ENCODE assay signal across 18 cellular contexts in the genomic region with DNA sequence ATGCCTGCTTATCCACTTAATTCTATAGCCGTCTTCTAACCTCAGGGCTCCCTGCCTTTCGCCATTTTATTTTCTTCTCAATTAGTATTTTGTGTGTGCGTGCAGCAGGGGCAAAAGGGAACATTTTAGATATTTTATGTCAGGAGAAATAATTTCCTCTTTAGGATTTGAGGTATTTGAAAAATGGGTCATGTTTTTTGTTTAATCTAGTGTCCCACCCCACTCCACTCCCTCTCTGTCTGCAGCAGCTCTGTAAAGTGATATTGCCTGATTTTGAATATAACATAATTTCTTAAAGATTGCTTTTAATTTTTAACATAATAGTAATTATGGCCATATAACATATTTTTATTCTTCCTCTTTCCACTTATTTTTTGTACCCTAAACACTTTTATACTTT.
"Had no signal": no experiment of that assay in that cellular context is flagged by ENCODE, and none has a peak within 500 bp of the region (broad histone marks: within the 10 kb centered on the region; RNA-seq: fewer than 3 reads in every experiment).

No MANE protein-coding gene starts in this region.

- H3K4me3 ChIP-seq: hepatocyte, left ventricle myocardium inferior, thyroid gland had no signal

- H3K36me3 ChIP-seq: brain microvascular endothelial cell, left ventricle myocardium inferior, neutrophil, thyroid gland had no signal

- H3K79me2 ChIP-seq: hepatocyte had no signal

- H3K36me3 Mint-ChIP-seq: activated naive CD8-positive, alpha-beta T cell; natural killer cell; stimulated activated naive B cell treated with anti-CD40 and anti-IgM and Interleukin-4, amounts not matched to agents 10 μg/mL and 1 μg/mL and 100 μg/mL, for 72 hours had no signal

- H3K27me3 Mint-ChIP-seq: activated B cell treated with CpG ODN at 0.5 μM for 24 hours; activated naive CD8-positive, alpha-beta T cell; stimulated activated naive B cell treated with anti-CD40 and anti-IgM and Interleukin-4, amounts not matched to agents 10 μg/mL and 1 μg/mL and 100 μg/mL, for 72 hours had no signal

- H3K9me3 ChIP-seq: left ventricle myocardium inferior, neutrophil, thyroid gland had no signal

- H3K4me3 Mint-ChIP-seq: activated B cell treated with CpG ODN at 0.5 μM for 24 hours; activated naive CD8-positive, alpha-beta T cell; effector memory CD8-positive, alpha-beta T cell; natural killer cell; stimulated activated naive B cell treated with anti-CD40 and anti-IgM and Interleukin-4, amounts not matched to agents 10 μg/mL and 1 μg/mL and 100 μg/mL, for 72 hours had no signal

- H3K27ac ChIP-seq: brain microvascular endothelial cell, epithelial cell of prostate, hepatocyte, left ventricle myocardium inferior, neutrophil, thyroid gland had no signal

- H3K4me2 ChIP-seq: hepatocyte had no signal

- H2AFZ ChIP-seq: hepatocyte had no signal

- DNase-seq: activated B cell treated with CpG ODN at 0.5 μM for 24 hours; activated CD4-positive, alpha-beta T cell treated with anti-CD3 and anti-CD28 coated beads for 48 hours; activated gamma-delta T cell treated with Interleukin-2 at 50 U/mL for 16 hours; brain microvascular endothelial cell; dermis blood vessel endothelial cell; effector memory CD8-positive, alpha-beta T cell; kidney; left ventricle myocardium inferior; mesenchymal stem cell; natural killer cell; stimulated activated CD4-positive, alpha-beta T cell treated with anti-CD3 and anti-CD28 coated beads, Interleukin-4, amount 100 ng/mL, for 1 hour; stimulated activated naive B cell treated with anti-CD40 and anti-IgM and Interleukin-4, amounts not matched to agents 10 μg/mL and 1 μg/mL and 100 μg/mL, for 72 hours; T-helper 2 cell; thyroid gland had no signal

- H3K27ac Mint-ChIP-seq: activated B cell treated with CpG ODN at 0.5 μM for 24 hours; activated naive CD8-positive, alpha-beta T cell; effector memory CD8-positive, alpha-beta T cell; natural killer cell; stimulated activated naive B cell treated with anti-CD40 and anti-IgM and Interleukin-4, amounts not matched to agents 10 μg/mL and 1 μg/mL and 100 μg/mL, for 72 hours had no signal

- H3K4me1 ChIP-seq: left ventricle myocardium inferior, thyroid gland had no signal

- H3K4me1 Mint-ChIP-seq: activated B cell treated with CpG ODN at 0.5 μM for 24 hours; natural killer cell; stimulated activated naive B cell treated with anti-CD40 and anti-IgM and Interleukin-4, amounts not matched to agents 10 μg/mL and 1 μg/mL and 100 μg/mL, for 72 hours had no signal

- H3K9me3 Mint-ChIP-seq: activated B cell treated with CpG ODN at 0.5 μM for 24 hours; effector memory CD8-positive, alpha-beta T cell; natural killer cell; stimulated activated naive B cell treated with anti-CD40 and anti-IgM and Interleukin-4, amounts not matched to agents 10 μg/mL and 1 μg/mL and 100 μg/mL, for 72 hours had no signal

- H3K27me3 ChIP-seq: brain microvascular endothelial cell, hepatocyte, neutrophil, thyroid gland had no signal
